1 cellular context compared by ENCODE assay signal in genomic region chr1:94031591-94031990, GRCh38.
TF ChIP-seq lines count a peak whose summit lies in the region.

No MANE protein-coding gene starts in this region.

TF ChIP-seq in GM23338, 12 proteins besides CTCF, POLR2A, EP300 and RAD21 (continued from another document):
- TF ChIP-seq ZNF462 (CRISPR knock-in tag; IDR thresholded peaks at IDR 0.05) (no peak), JUNB (IDR thresholded peaks at IDR 0.05; ENCODE audit: unreplicated experiment) (no peak), POLR2AphosphoS5 (IDR thresholded peaks at IDR 0.05; ENCODE audit: low read depth) (no peak), CREB1 (CRISPR knock-in tag; IDR thresholded peaks at IDR 0.05; ENCODE audit: low read depth) (no peak), NANOG (IDR thresholded peaks at IDR 0.05; ENCODE audit: borderline replicate concordance) (no peak), EZH2phosphoT487 (IDR thresholded peaks at IDR 0.05; ENCODE audit: unreplicated experiment) (no peak), ZNF331 (CRISPR knock-in tag; IDR thresholded peaks at IDR 0.05; ENCODE audit: low read depth) (no peak), STAT1 (IDR thresholded peaks at IDR 0.05; ENCODE audit: unreplicated experiment) (no peak), ZNF114 (CRISPR knock-in tag; IDR thresholded peaks at IDR 0.05) (no peak)
- TF ChIP-seq, protein P1, sequence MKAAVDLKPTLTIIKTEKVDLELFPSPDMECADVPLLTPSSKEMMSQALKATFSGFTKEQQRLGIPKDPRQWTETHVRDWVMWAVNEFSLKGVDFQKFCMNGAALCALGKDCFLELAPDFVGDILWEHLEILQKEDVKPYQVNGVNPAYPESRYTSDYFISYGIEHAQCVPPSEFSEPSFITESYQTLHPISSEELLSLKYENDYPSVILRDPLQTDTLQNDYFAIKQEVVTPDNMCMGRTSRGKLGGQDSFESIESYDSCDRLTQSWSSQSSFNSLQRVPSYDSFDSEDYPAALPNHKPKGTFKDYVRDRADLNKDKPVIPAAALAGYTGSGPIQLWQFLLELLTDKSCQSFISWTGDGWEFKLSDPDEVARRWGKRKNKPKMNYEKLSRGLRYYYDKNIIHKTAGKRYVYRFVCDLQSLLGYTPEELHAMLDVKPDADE (IDR thresholded peaks at IDR 0.05) = no peak
